17 cellular contexts compared by ENCODE assay signal in genomic region chr11:2212411-2213251, GRCh38. TPM values are rescaled to one million over a fixed set of nuclear protein-coding genes. Genes with fewer than 3 reads are reported as not detected.
DNase-seq lines count a peak whose midpoint lies in the region; ATAC-seq and TF ChIP-seq lines count a peak whose summit lies in the region.
"Had no signal": no experiment of that assay in that cellular context is flagged by ENCODE, and none has a peak within 500 bp of the region (broad histone marks: within the 10 kb centered on the region; RNA-seq: fewer than 3 reads in every experiment).

No MANE protein-coding gene starts in this region.

- 70 to 84% (median 78%) methylated on average over 22 to 23 of the region's 23 CpGs for WGBS in stomach, 5 donors

- no peak overlapping the region for H3K27ac Mint-ChIP-seq in activated naive CD4-positive, alpha-beta T cell treated with anti-CD3 and anti-CD28 coated beads, Interleukin-2, amount 50 U/mL, for 72 hours
- no peak overlapping the region for H3K27ac Mint-ChIP-seq in activated naive CD4-positive, alpha-beta T cell treated with anti-CD3 and anti-CD28 coated beads for 36 hours
- H3K27ac Mint-ChIP-seq in activated CD4-positive, alpha-beta memory T cell treated with anti-CD3 and anti-CD28 coated beads, Interleukin-2, amount 10 ng/mL, durations not matched to agents 7 days and 5 days = no peak overlapping the region
- H3K27ac Mint-ChIP-seq: nephron progenitor cell had no signal

- no peaks in the 10 kb centered on the region for H3K9me3 ChIP-seq in stomach

- no peak for TF ChIP-seq POLR2A in stomach (IDR thresholded peaks at IDR 0.05)

- intact Hi-C loops in activated naive CD4-positive, alpha-beta T cell treated with anti-CD3 and anti-CD28 coated beads for 36 hours (cut with micrococcal nuclease) = no loop called here
- intact Hi-C loops in stomach (cut with DNase I; ENCODE audit: low total_unique reads) = no loop called here

- H3K27me3 ChIP-seq in stomach = peaks cover 0 to 29% (median 0%) of the 10 kb centered on the region in 3 donors

- peaks cover 10% of the 10 kb centered on the region for H3K4me1 Mint-ChIP-seq in activated naive CD4-positive, alpha-beta T cell treated with anti-CD3 and anti-CD28 coated beads for 36 hours (ENCODE audit: low read depth)
- H3K4me1 Mint-ChIP-seq in activated CD4-positive, alpha-beta memory T cell treated with anti-CD3 and anti-CD28 coated beads, Interleukin-2, amount 10 ng/mL, durations not matched to agents 7 days and 5 days = peaks cover 16% of the 10 kb centered on the region

- peak; percentile 1 to 31 for DNase-seq in activated naive CD4-positive, alpha-beta T cell treated with anti-CD3 and anti-CD28 coated beads, Interleukin-2, amount 50 U/mL, for 72 hours (ENCODE audit: low spot score in 2 of 2)
- DNase-seq in activated naive CD4-positive, alpha-beta T cell treated with anti-CD3 and anti-CD28 coated beads for 36 hours = no peak
- peak; percentile 13 for DNase-seq in activated CD4-positive, alpha-beta memory T cell treated with anti-CD3 and anti-CD28 coated beads, Interleukin-2, amount 10 ng/mL, durations not matched to agents 7 days and 5 days
- DNase-seq in mesenteric fat pad (ENCODE audit: low spot score) = peak; percentile 82
- DNase-seq in stomach = peak; percentile 55
- no peak for DNase-seq in NCI-H82 treated with DMSO at 0.1 percent for 48 hours (lab: John Stamatoyannopoulos, UW; ENCODE audit: unreplicated experiment)
- DNase-seq in epidermal melanocyte (ENCODE audit: insufficient read length, low spot score) = no peak
- DNase-seq: caudate nucleus, DMS 273 treated with DMSO at 0.1 percent for 48 hours, NCI-H187, nephron progenitor cell had no signal

- CTCF ChIA-PET in activated naive CD4-positive, alpha-beta T cell treated with anti-CD3 and anti-CD28 coated beads for 36 hours (lab: Charles Lee) = interaction anchor here (1.9 kb wide), 1 partner anchor 15 kb away, joined by 4 read pairs; no protein-coding TSS in a partner anchor
- CTCF ChIA-PET in activated CD4-positive, alpha-beta memory T cell treated with anti-CD3 and anti-CD28 coated beads, Interleukin-2, amount 10 ng/mL, durations not matched to agents 7 days and 5 days (lab: Charles Lee) = no interaction called here

- no peaks in the 10 kb centered on the region for H3K36me3 Mint-ChIP-seq in activated naive CD4-positive, alpha-beta T cell treated with anti-CD3 and anti-CD28 coated beads, Interleukin-2, amount 50 U/mL, for 72 hours
- no peaks in the 10 kb centered on the region for H3K36me3 Mint-ChIP-seq in activated naive CD4-positive, alpha-beta T cell treated with anti-CD3 and anti-CD28 coated beads for 36 hours (ENCODE audit: low read depth)
- H3K36me3 Mint-ChIP-seq in activated CD4-positive, alpha-beta memory T cell treated with anti-CD3 and anti-CD28 coated beads, Interleukin-2, amount 10 ng/mL, durations not matched to agents 7 days and 5 days (ENCODE audit: low read depth) = no peaks in the 10 kb centered on the region
- H3K36me3 Mint-ChIP-seq: activated naive CD4-positive, alpha-beta T cell treated with anti-CD3 and anti-CD28 coated beads, Interleukin-2, amount 50 U/mL, for 24 hours had no signal

- no peak for TF ChIP-seq CTCF in stomach (IDR thresholded peaks at IDR 0.05)

- H3K27ac ChIP-seq in stomach = peak overlapping the region in 1 of 5 donors; percentile 22
- H3K27ac ChIP-seq: epithelial cell of prostate had no signal

- POLR2A ChIA-PET in activated CD4-positive, alpha-beta memory T cell treated with anti-CD3 and anti-CD28 coated beads, Interleukin-2, amount 10 ng/mL, durations not matched to agents 7 days and 5 days (lab: Charles Lee) = no interaction called here

- H3K36me3 ChIP-seq in stomach = no peaks in the 10 kb centered on the region

- ATAC-seq in activated naive CD4-positive, alpha-beta T cell treated with anti-CD3 and anti-CD28 coated beads, Interleukin-2, amount 50 U/mL, for 72 hours = no peak
- ATAC-seq in GM21723 (IDR thresholded peaks at IDR 0.05; ENCODE audit: unreplicated experiment) = no peak

- no peaks in the 10 kb centered on the region for H3K9me3 Mint-ChIP-seq in activated naive CD4-positive, alpha-beta T cell treated with anti-CD3 and anti-CD28 coated beads, Interleukin-2, amount 50 U/mL, for 72 hours
- H3K9me3 Mint-ChIP-seq in activated naive CD4-positive, alpha-beta T cell treated with anti-CD3 and anti-CD28 coated beads for 36 hours = no peaks in the 10 kb centered on the region
- H3K9me3 Mint-ChIP-seq in activated CD4-positive, alpha-beta memory T cell treated with anti-CD3 and anti-CD28 coated beads, Interleukin-2, amount 10 ng/mL, durations not matched to agents 7 days and 5 days = no peaks in the 10 kb centered on the region
- H3K9me3 Mint-ChIP-seq: activated CD4-positive, alpha-beta T cell treated with anti-CD3 and anti-CD28 coated beads, Interleukin-2, amount 10 ng/mL, durations not matched to agents 24 days and 14 days; activated naive CD4-positive, alpha-beta T cell treated with anti-CD3 and anti-CD28 coated beads, Interleukin-2, amount 50 U/mL, for 24 hours; nephron progenitor cell had no signal

- no peak overlapping the region for H3K4me3 Mint-ChIP-seq in activated naive CD4-positive, alpha-beta T cell treated with anti-CD3 and anti-CD28 coated beads for 36 hours
- H3K4me3 Mint-ChIP-seq in activated CD4-positive, alpha-beta memory T cell treated with anti-CD3 and anti-CD28 coated beads, Interleukin-2, amount 10 ng/mL, durations not matched to agents 7 days and 5 days = no peak overlapping the region

- H3K27me3 Mint-ChIP-seq in activated naive CD4-positive, alpha-beta T cell treated with anti-CD3 and anti-CD28 coated beads for 36 hours (ENCODE audit: low read depth) = no peaks in the 10 kb centered on the region
- H3K27me3 Mint-ChIP-seq in activated CD4-positive, alpha-beta memory T cell treated with anti-CD3 and anti-CD28 coated beads, Interleukin-2, amount 10 ng/mL, durations not matched to agents 7 days and 5 days = no peaks in the 10 kb centered on the region
- H3K27me3 Mint-ChIP-seq: activated CD4-positive, alpha-beta T cell treated with anti-CD3 and anti-CD28 coated beads, Interleukin-2, amount 10 ng/mL, durations not matched to agents 24 days and 14 days; activated naive CD4-positive, alpha-beta T cell treated with anti-CD3 and anti-CD28 coated beads, Interleukin-2, amount 50 U/mL, for 24 hours had no signal

- no peak for TF ChIP-seq EP300 in stomach (IDR thresholded peaks at IDR 0.05)

- no peak overlapping the region for H3K4me3 ChIP-seq in stomach

- peaks cover 6 to 47% (median 33%) of the 10 kb centered on the region in 4 donors for H3K4me1 ChIP-seq in stomach

RNA-seq across cellular contexts. Expression of gene TH, which starts 41.0 kb away (rescaled TPM):
- not detected for total RNA-seq in activated naive CD4-positive, alpha-beta T cell treated with anti-CD3 and anti-CD28 coated beads, Interleukin-2, amount 50 U/mL, for 72 hours
- total RNA-seq in activated naive CD4-positive, alpha-beta T cell treated with anti-CD3 and anti-CD28 coated beads for 36 hours = not detected
- total RNA-seq in activated CD4-positive, alpha-beta memory T cell treated with anti-CD3 and anti-CD28 coated beads, Interleukin-2, amount 10 ng/mL, durations not matched to agents 7 days and 5 days = not detected
- total RNA-seq in mesenteric fat pad (not detected), stomach (not detected)
- 1 to 10 TPM in 1 of 3 donors, under 1 TPM in 1, not detected in 1; 0.13 to 1.7 TPM for polyA plus RNA-seq in stomach
- total RNA-seq: activated CD4-positive, alpha-beta T cell treated with anti-CD3 and anti-CD28 coated beads, Interleukin-2, amount 10 ng/mL, durations not matched to agents 24 days and 14 days; kidney epithelial cell; T-helper 1 cell treated with Interleukin-12 subunit alpha and Interleukin-12 subunit beta and Interleukin-4 antibody, amounts not matched to agents 30 ng/mL and 1 ng/mL, for 36 hours had no signal

RNA-seq across cellular contexts. Expression of gene INS, which starts 51.6 kb away (rescaled TPM):
- not detected for total RNA-seq in activated naive CD4-positive, alpha-beta T cell treated with anti-CD3 and anti-CD28 coated beads, Interleukin-2, amount 50 U/mL, for 72 hours
- not detected for total RNA-seq in activated naive CD4-positive, alpha-beta T cell treated with anti-CD3 and anti-CD28 coated beads for 36 hours
- not detected for total RNA-seq in activated CD4-positive, alpha-beta memory T cell treated with anti-CD3 and anti-CD28 coated beads, Interleukin-2, amount 10 ng/mL, durations not matched to agents 7 days and 5 days
- total RNA-seq in mesenteric fat pad = 0.74 TPM
- total RNA-seq in stomach = not detected
- 10 to 100 TPM in 1 of 3 donors, 1 to 10 TPM in 1, not detected in 1; 7.2 to 37.6 TPM for polyA plus RNA-seq in stomach
- total RNA-seq: activated CD4-positive, alpha-beta T cell treated with anti-CD3 and anti-CD28 coated beads, Interleukin-2, amount 10 ng/mL, durations not matched to agents 24 days and 14 days; kidney epithelial cell; T-helper 1 cell treated with Interleukin-12 subunit alpha and Interleukin-12 subunit beta and Interleukin-4 antibody, amounts not matched to agents 30 ng/mL and 1 ng/mL, for 36 hours had no signal

RNA-seq across cellular contexts. Expression of gene ASCL2, which starts 57.8 kb away (rescaled TPM):
- total RNA-seq in activated naive CD4-positive, alpha-beta T cell treated with anti-CD3 and anti-CD28 coated beads, Interleukin-2, amount 50 U/mL, for 72 hours = 1 to 10 TPM in 1 of 2 donors, not detected in 1; 8.7 TPM
- not detected for total RNA-seq in activated naive CD4-positive, alpha-beta T cell treated with anti-CD3 and anti-CD28 coated beads for 36 hours
- total RNA-seq in activated CD4-positive, alpha-beta memory T cell treated with anti-CD3 and anti-CD28 coated beads, Interleukin-2, amount 10 ng/mL, durations not matched to agents 7 days and 5 days = under 1 TPM; 0.35 to 0.68 TPM
- total RNA-seq in mesenteric fat pad (0.64 TPM), stomach (1 to 10 TPM in 1 of 5 donors, not detected in 4; 2.6 TPM)
- polyA plus RNA-seq in stomach = 1 to 10 TPM in 2 of 3 donors, under 1 TPM in 1; 0.81 to 6.3 (median 1.8) TPM
- total RNA-seq: kidney epithelial cell; T-helper 1 cell treated with Interleukin-12 subunit alpha and Interleukin-12 subunit beta and Interleukin-4 antibody, amounts not matched to agents 30 ng/mL and 1 ng/mL, for 36 hours had no signal

Comparison
In these comparisons a context has a peak if more than half of its experiments do, and no peak if none do; other contexts are left out.
1. DNase-seq: peak in activated naive CD4-positive, alpha-beta T cell treated with anti-CD3 and anti-CD28 coated beads, Interleukin-2, amount 50 U/mL, for 72 hours (2 of 2), activated CD4-positive, alpha-beta memory T cell treated with anti-CD3 and anti-CD28 coated beads, Interleukin-2, amount 10 ng/mL, durations not matched to agents 7 days and 5 days (single experiment), mesenteric fat pad (single experiment) and stomach (single experiment); none in activated naive CD4-positive, alpha-beta T cell treated with anti-CD3 and anti-CD28 coated beads for 36 hours (single experiment), NCI-H82 treated with DMSO at 0.1 percent for 48 hours (single experiment) and epidermal melanocyte (single experiment).